Comparison of ENCODE assay signal across 11 cellular contexts in the genomic region with DNA sequence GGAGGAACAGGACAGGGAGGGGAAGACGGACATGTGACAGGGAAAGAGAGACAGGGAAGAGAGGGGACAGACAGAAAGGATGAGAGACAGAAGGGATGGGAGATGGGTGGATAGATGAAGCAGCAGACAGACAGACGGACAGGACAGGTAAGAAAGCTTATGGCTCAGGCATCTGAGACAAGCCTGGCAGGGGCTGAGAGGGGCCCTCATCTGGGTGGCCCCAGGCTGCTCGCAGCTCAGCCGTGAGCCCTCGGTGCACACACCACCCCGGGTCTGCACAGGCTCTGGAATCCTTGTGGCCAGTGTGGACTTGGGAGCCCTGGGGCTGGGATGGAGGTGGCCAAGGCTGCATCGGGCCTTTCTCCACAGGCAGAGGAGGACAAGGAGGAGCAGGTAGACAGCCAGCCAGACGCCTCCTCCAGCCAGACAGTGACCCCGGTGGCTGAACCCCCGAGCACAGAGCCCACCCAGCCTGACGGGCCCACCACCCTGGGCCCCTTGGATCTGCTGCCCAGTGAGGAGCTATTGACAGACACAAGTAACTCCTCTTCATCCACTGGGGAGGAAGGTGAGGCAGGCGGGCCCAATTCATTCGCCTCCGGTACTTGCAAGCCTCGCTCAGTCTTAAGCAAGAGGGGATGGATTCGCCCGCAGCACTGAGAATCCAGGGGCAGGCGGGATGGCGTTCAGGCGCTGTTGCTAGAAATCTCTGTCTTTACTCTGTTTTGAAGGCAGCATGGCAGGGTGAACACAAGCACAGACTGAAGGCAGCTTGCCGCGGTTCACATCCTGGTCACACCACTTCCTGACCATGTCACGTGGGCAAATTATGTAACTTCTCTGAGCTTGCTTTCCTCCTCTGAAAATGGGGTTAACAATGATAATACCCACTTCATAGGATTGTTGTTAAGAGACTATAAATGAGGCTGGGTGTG. TPM values are rescaled to one million over a fixed set of nuclear protein-coding genes. Genes with fewer than 3 reads are reported as not detected.
A peak's percentile ranks its signal among the peaks of the same experiment; 100 is the strongest.
DNase-seq lines count a peak whose midpoint lies in the region; ATAC-seq, FAIRE-seq and TF ChIP-seq lines count a peak whose summit lies in the region.
"Had no signal": no experiment of that assay in that cellular context is flagged by ENCODE, and none has a peak within 500 bp of the region (broad histone marks: within the 10 kb centered on the region; RNA-seq: fewer than 3 reads in every experiment).

No MANE protein-coding gene starts in this region.

- H3K4me3 ChIP-seq in endothelial cell of umbilical vein (replicated peaks in 1 of 3; ENCODE audit: insufficient read depth in 1 of 3, low read depth in 1 of 3, low read length in 3 of 3) (no peak overlapping the region), upper lobe of left lung (no peak overlapping the region)
- H3K4me3 ChIP-seq: heart right ventricle had no signal

- no peak for TF ChIP-seq EP300 in upper lobe of left lung (IDR thresholded peaks at IDR 0.05)

- CTCF ChIA-PET in activated CD4-positive, alpha-beta memory T cell treated with anti-CD3 and anti-CD28 coated beads, Interleukin-2, amount 10 ng/mL, durations not matched to agents 7 days and 5 days (lab: Charles Lee), result interaction anchor here (0.8 to 4.2 kb wide), 10 partner anchors 9 to 917 kb away, joined by 3 to 57 read pairs (median 3); a partner anchor contains a TSS
- CTCF ChIA-PET in endothelial cell of umbilical vein (lab: Charles Lee), result interaction anchor here (0.7 to 9.9 kb wide), 3 partner anchors 11 to 40 kb away, joined by 3 to 129 read pairs (median 12); a partner anchor contains a TSS

- no peak overlapping the region for H3K4me2 ChIP-seq in endothelial cell of umbilical vein (ENCODE audit: insufficient read depth, low read length)

- H3K27ac Mint-ChIP-seq in activated CD4-positive, alpha-beta memory T cell treated with anti-CD3 and anti-CD28 coated beads, Interleukin-2, amount 10 ng/mL, durations not matched to agents 7 days and 5 days, result peak overlapping the region; percentile 79

- intact Hi-C loops in endothelial cell of umbilical vein (cut with micrococcal nuclease), result loop anchor here (1.0 to 2.0 kb wide), 3 partner anchors 19 to 175 kb away; no protein-coding TSS in a partner anchor

- H3K27me3 ChIP-seq in endothelial cell of umbilical vein (ENCODE audit: control insufficient read depth in 2 of 2, insufficient read depth in 2 of 2, low read length in 2 of 2), result no peaks in the 10 kb centered on the region
- no peaks in the 10 kb centered on the region for H3K27me3 ChIP-seq in upper lobe of left lung
- H3K27me3 ChIP-seq: heart right ventricle had no signal

- H3K36me3 ChIP-seq in endothelial cell of umbilical vein (ENCODE audit: control insufficient read depth in 2 of 2, extremely low read depth in 1 of 2, insufficient read depth in 2 of 2, low read length in 2 of 2) (peaks cover 14 to 63% of the 10 kb centered on the region in 2 experiments), upper lobe of left lung (peaks cover 33 to 96% (median 80%) of the 10 kb centered on the region in 4 donors)

- H3K27me3 Mint-ChIP-seq in activated CD4-positive, alpha-beta memory T cell treated with anti-CD3 and anti-CD28 coated beads, Interleukin-2, amount 10 ng/mL, durations not matched to agents 7 days and 5 days, result no peaks in the 10 kb centered on the region

- peak overlapping the region; percentile 10 for H3K27ac ChIP-seq in endothelial cell of umbilical vein (ENCODE audit: insufficient read depth, low read depth, low read length)
- H3K27ac ChIP-seq in upper lobe of left lung, result peak overlapping the region; percentile 27 to 99 (median 72)

- TF ChIP-seq POLR2A in endothelial cell of umbilical vein (IDR thresholded peaks at IDR 0.05; ENCODE audit: low read depth, low read length) (no peak), upper lobe of left lung (IDR thresholded peaks at IDR 0.05) (no peak)

- no TSS peak for BruUV-seq in endothelial cell of umbilical vein (replicated peaks; lab: Mats Ljungman, UMichigan)

- no peaks in the 10 kb centered on the region for H3K79me2 ChIP-seq in endothelial cell of umbilical vein (ENCODE audit: control insufficient read depth, insufficient read depth, low read length)

- no peak overlapping the region for H2AFZ ChIP-seq in endothelial cell of umbilical vein (ENCODE audit: low read depth, low read length)

- H3K4me3 Mint-ChIP-seq in activated CD4-positive, alpha-beta memory T cell treated with anti-CD3 and anti-CD28 coated beads, Interleukin-2, amount 10 ng/mL, durations not matched to agents 7 days and 5 days, result peak overlapping the region; percentile 40

- ATAC-seq in upper lobe of left lung (ENCODE audit: low FRiP score in 2 of 2) (no peak), HG03354 (IDR thresholded peaks at IDR 0.05; ENCODE audit: poor library complexity, severe bottlenecking, unreplicated experiment) (no peak), GM21528 (IDR thresholded peaks at IDR 0.05; ENCODE audit: low FRiP score, unreplicated experiment) (no peak)

- no peak for TF ChIP-seq CTCF in endothelial cell of umbilical vein (IDR thresholded peaks at IDR 0.05; ENCODE audit: extremely low read depth in 1 of 2, insufficient read depth in 1 of 2, low read depth in 1 of 2, low read length in 2 of 2)
- TF ChIP-seq CTCF in upper lobe of left lung (IDR thresholded peaks at IDR 0.05), result no peak

- H3K9ac ChIP-seq in endothelial cell of umbilical vein (replicated peaks; ENCODE audit: extremely low read depth, insufficient read depth, low read length), result no peak overlapping the region

- H3K9me1 ChIP-seq in endothelial cell of umbilical vein (replicated peaks; ENCODE audit: control insufficient read depth, extremely low read depth, insufficient read depth, low read length), result no peaks in the 10 kb centered on the region

- peak; percentile 38 for FAIRE-seq in endothelial cell of umbilical vein (lab: Jason Lieb, UNC)
- FAIRE-seq: astrocyte had no signal

- H3K4me1 ChIP-seq in endothelial cell of umbilical vein (ENCODE audit: control insufficient read depth, extremely low read depth, insufficient read depth, low read length) (no peaks in the 10 kb centered on the region), upper lobe of left lung (peaks cover 25 to 52% (median 44%) of the 10 kb centered on the region in 4 donors)

- POLR2A ChIA-PET in activated CD4-positive, alpha-beta memory T cell treated with anti-CD3 and anti-CD28 coated beads, Interleukin-2, amount 10 ng/mL, durations not matched to agents 7 days and 5 days (lab: Charles Lee), result interaction anchor here (0.6 to 5.3 kb wide), 9 partner anchors 13 to 337 kb away, joined by 3 to 53 read pairs (median 3); a partner anchor contains a TSS
- POLR2A ChIA-PET in endothelial cell of umbilical vein (lab: Charles Lee), result interaction anchor here (0.8 kb wide), 1 partner anchor 14 kb away, joined by 3 read pairs; a partner anchor contains a TSS

- H3K9me3 ChIP-seq in endothelial cell of umbilical vein (replicated peaks; ENCODE audit: control insufficient read depth, insufficient read depth, low read length), result no peaks in the 10 kb centered on the region
- no peaks in the 10 kb centered on the region for H3K9me3 ChIP-seq in upper lobe of left lung
- H3K9me3 ChIP-seq: heart right ventricle had no signal

- no peaks in the 10 kb centered on the region for H4K20me1 ChIP-seq in endothelial cell of umbilical vein (replicated peaks; ENCODE audit: control insufficient read depth, extremely low read depth, insufficient read depth, low read length)

- peaks cover 77% of the 10 kb centered on the region for H3K36me3 Mint-ChIP-seq in activated CD4-positive, alpha-beta memory T cell treated with anti-CD3 and anti-CD28 coated beads, Interleukin-2, amount 10 ng/mL, durations not matched to agents 7 days and 5 days (ENCODE audit: low read depth)

- H3K4me1 Mint-ChIP-seq in activated CD4-positive, alpha-beta memory T cell treated with anti-CD3 and anti-CD28 coated beads, Interleukin-2, amount 10 ng/mL, durations not matched to agents 7 days and 5 days, result peaks cover 50% of the 10 kb centered on the region

- dilution Hi-C loops in endothelial cell of umbilical vein (cut with MboI; ENCODE audit: extremely low pct_ligation_motif_present, low sequenced_read_pairs), result no loop called here

- peak; percentile 37 for DNase-seq in stimulated activated CD4-positive, alpha-beta T cell treated with anti-CD3 and anti-CD28 coated beads, Interleukin-15, amount 100 ng/mL, for 24 hours
- no peak for DNase-seq in stimulated activated CD4-positive, alpha-beta T cell treated with anti-CD3 and anti-CD28 coated beads, Interleukin-12 subunit alpha, Interleukin-12 subunit beta, amount 100 ng/mL, for 4 hours
- peak; percentile 78 for DNase-seq in activated CD4-positive, alpha-beta memory T cell treated with anti-CD3 and anti-CD28 coated beads, Interleukin-2, amount 10 ng/mL, durations not matched to agents 7 days and 5 days
- no peak for DNase-seq in endothelial cell of umbilical vein (ENCODE audit: low read depth, low spot score)
- DNase-seq in upper lobe of left lung, result peak in 1 of 2 donors; percentile 45
- DNase-seq in H4 (ENCODE audit: low spot score), result no peak
- DNase-seq: heart right ventricle, NCI-H526 treated with DMSO at 0.1 percent for 48 hours had no signal

- no peaks in the 10 kb centered on the region for H3K9me3 Mint-ChIP-seq in activated CD4-positive, alpha-beta memory T cell treated with anti-CD3 and anti-CD28 coated beads, Interleukin-2, amount 10 ng/mL, durations not matched to agents 7 days and 5 days

- 66 to 82% methylated on average over 9 to 19 of the region's 23 CpGs for WGBS in upper lobe of left lung, 2 donors

RNA-seq across cellular contexts. Expression of a gene that starts 14.0 kb away (rescaled TPM):
- total RNA-seq in activated CD4-positive, alpha-beta memory T cell treated with anti-CD3 and anti-CD28 coated beads, Interleukin-2, amount 10 ng/mL, durations not matched to agents 7 days and 5 days, result 100 to 1,000 TPM in 1 of 2 experiments, 10 to 100 TPM in 1; 98.2 to 106 TPM
- total RNA-seq in endothelial cell of umbilical vein (130 and 139 TPM in 2 replicates), upper lobe of left lung (100 to 1,000 TPM in 4 of 6 donors, 10 to 100 TPM in 2; 85.1 to 206 (median 119) TPM)
- polyA plus RNA-seq in endothelial cell of umbilical vein, result 127 and 162 TPM in 2 replicates
- polyA plus RNA-seq in endothelial cell of umbilical vein (2011; cell fraction: cytosol; rRNA removed), result 104 and 137 TPM in 2 replicates
- polyA plus RNA-seq in endothelial cell of umbilical vein (2011; cell fraction: nucleus; rRNA removed), result 196 and 258 TPM in 2 replicates
- 73.2 and 107 TPM in 2 replicates for polyA plus RNA-seq in endothelial cell of umbilical vein (2012)
- polyA minus RNA-seq in endothelial cell of umbilical vein, result 102 and 108 TPM in 2 replicates
- 30.2 TPM for polyA minus RNA-seq in endothelial cell of umbilical vein (2011; cell fraction: cytosol; rRNA and poly(A)+ RNA removed)
- 64.1 and 68.0 TPM in 2 replicates for polyA minus RNA-seq in endothelial cell of umbilical vein (2011; cell fraction: nucleus; rRNA and poly(A)+ RNA removed)
- 21.3 and 22.0 TPM in 2 replicates for total RNA-seq in H4 (2014; rRNA removed; shearing (Covaris generic))

RNA-seq across cellular contexts. Expression of a gene that starts 16.2 kb away (rescaled TPM):
- under 1 TPM; 0.43 to 0.50 TPM for total RNA-seq in activated CD4-positive, alpha-beta memory T cell treated with anti-CD3 and anti-CD28 coated beads, Interleukin-2, amount 10 ng/mL, durations not matched to agents 7 days and 5 days
- 14.2 and 15.8 TPM in 2 replicates for total RNA-seq in endothelial cell of umbilical vein
- polyA plus RNA-seq in endothelial cell of umbilical vein, result 11.2 and 14.0 TPM in 2 replicates
- 9.9 and 12.4 TPM in 2 replicates for polyA plus RNA-seq in endothelial cell of umbilical vein (2011; cell fraction: cytosol; rRNA removed)
- polyA plus RNA-seq in endothelial cell of umbilical vein (2011; cell fraction: nucleus; rRNA removed), result 16.8 and 18.5 TPM in 2 replicates
- polyA plus RNA-seq in endothelial cell of umbilical vein (2012), result 11.0 and 13.7 TPM in 2 replicates
- 10.0 and 10.2 TPM in 2 replicates for polyA minus RNA-seq in endothelial cell of umbilical vein
- 0.20 TPM for polyA minus RNA-seq in endothelial cell of umbilical vein (2011; cell fraction: cytosol; rRNA and poly(A)+ RNA removed)
- polyA minus RNA-seq in endothelial cell of umbilical vein (2011; cell fraction: nucleus; rRNA and poly(A)+ RNA removed), result 3.1 and 3.5 TPM in 2 replicates
- 10 to 100 TPM in 1 of 6 donors, 1 to 10 TPM in 5; 2.9 to 13.1 (median 6.9) TPM for total RNA-seq in upper lobe of left lung
- 9.3 and 9.5 TPM in 2 replicates for total RNA-seq in H4 (2014; rRNA removed; shearing (Covaris generic))

RNA-seq across cellular contexts. Expression of a gene that starts 27.4 kb away (rescaled TPM):
- not detected for total RNA-seq in activated CD4-positive, alpha-beta memory T cell treated with anti-CD3 and anti-CD28 coated beads, Interleukin-2, amount 10 ng/mL, durations not matched to agents 7 days and 5 days
- total RNA-seq in endothelial cell of umbilical vein (0.23 TPM in 1 of 2 replicates, not detected in the other), upper lobe of left lung (10 to 100 TPM; 15.9 to 54.5 (median 41.1) TPM)
- polyA plus RNA-seq in endothelial cell of umbilical vein, result 0.05 and 0.10 TPM in 2 replicates
- 0.04 TPM in 1 of 2 replicates, not detected in the other for polyA plus RNA-seq in endothelial cell of umbilical vein (2011; cell fraction: cytosol; rRNA removed)
- 0.21 and 0.31 TPM in 2 replicates for polyA plus RNA-seq in endothelial cell of umbilical vein (2011; cell fraction: nucleus; rRNA removed)
- polyA plus RNA-seq in endothelial cell of umbilical vein (2012), result not detected in 2 replicates
- polyA minus RNA-seq in endothelial cell of umbilical vein, result 0.13 TPM in 1 of 2 replicates, not detected in the other
- polyA minus RNA-seq in endothelial cell of umbilical vein (2011; cell fraction: cytosol; rRNA and poly(A)+ RNA removed), result not detected
- 0.29 TPM in 1 of 2 replicates, not detected in the other for polyA minus RNA-seq in endothelial cell of umbilical vein (2011; cell fraction: nucleus; rRNA and poly(A)+ RNA removed)
- not detected in 2 replicates for total RNA-seq in H4 (2014; rRNA removed; shearing (Covaris generic))

RNA-seq across cellular contexts. Expression of a gene that starts 50.1 kb away (rescaled TPM):
- total RNA-seq in activated CD4-positive, alpha-beta memory T cell treated with anti-CD3 and anti-CD28 coated beads, Interleukin-2, amount 10 ng/mL, durations not matched to agents 7 days and 5 days, result 10 to 100 TPM; 18.3 to 18.9 TPM
- total RNA-seq in endothelial cell of umbilical vein, result 19.6 and 19.8 TPM in 2 replicates
- polyA plus RNA-seq in endothelial cell of umbilical vein, result 10.9 and 11.3 TPM in 2 replicates
- polyA plus RNA-seq in endothelial cell of umbilical vein (2011; cell fraction: cytosol; rRNA removed), result 10.2 and 11.7 TPM in 2 replicates
- polyA plus RNA-seq in endothelial cell of umbilical vein (2011; cell fraction: nucleus; rRNA removed), result 21.0 and 25.4 TPM in 2 replicates
- 9.5 and 9.8 TPM in 2 replicates for polyA plus RNA-seq in endothelial cell of umbilical vein (2012)
- polyA minus RNA-seq in endothelial cell of umbilical vein, result 60.2 and 63.6 TPM in 2 replicates
- polyA minus RNA-seq in endothelial cell of umbilical vein (2011; cell fraction: cytosol; rRNA and poly(A)+ RNA removed), result 0.82 TPM
- polyA minus RNA-seq in endothelial cell of umbilical vein (2011; cell fraction: nucleus; rRNA and poly(A)+ RNA removed), result 53.5 and 64.3 TPM in 2 replicates
- 10 to 100 TPM in 3 of 6 donors, 1 to 10 TPM in 3; 8.3 to 14.5 (median 9.8) TPM for total RNA-seq in upper lobe of left lung
- 6.3 and 7.6 TPM in 2 replicates for total RNA-seq in H4 (2014; rRNA removed; shearing (Covaris generic))

Comparison
In these comparisons a context has a peak if more than half of its experiments do, and no peak if none do; other contexts are left out.
1. DNase-seq: peak in stimulated activated CD4-positive, alpha-beta T cell treated with anti-CD3 and anti-CD28 coated beads, Interleukin-15, amount 100 ng/mL, for 24 hours (single experiment) and activated CD4-positive, alpha-beta memory T cell treated with anti-CD3 and anti-CD28 coated beads, Interleukin-2, amount 10 ng/mL, durations not matched to agents 7 days and 5 days (single experiment); none in stimulated activated CD4-positive, alpha-beta T cell treated with anti-CD3 and anti-CD28 coated beads, Interleukin-12 subunit alpha, Interleukin-12 subunit beta, amount 100 ng/mL, for 4 hours (single experiment), endothelial cell of umbilical vein (single experiment) and H4 (single experiment).
2. RNA of a gene that starts 27.4 kb away (total RNA-seq): 15.9 to 54.5 TPM in upper lobe of left lung; 0.23 TPM in endothelial cell of umbilical vein, not detected in activated CD4-positive, alpha-beta memory T cell treated with anti-CD3 and anti-CD28 coated beads, Interleukin-2, amount 10 ng/mL, durations not matched to agents 7 days and 5 days and not detected in H4; every median in the first group is over 10 times any median in the second.